ENCODE assay signal across 16 cellular contexts in genomic region chr12:95088339-95088738, GRCh38. TPM values are rescaled to one million over a fixed set of nuclear protein-coding genes. Genes with fewer than 3 reads are reported as not detected.
DNase-seq lines count a peak whose midpoint lies in the region; ATAC-seq and TF ChIP-seq lines count a peak whose summit lies in the region.
"Had no signal": no experiment of that assay in that cellular context is flagged by ENCODE, and none has a peak within 500 bp of the region (broad histone marks: within the 10 kb centered on the region; RNA-seq: fewer than 3 reads in every experiment).

No MANE protein-coding gene starts in this region.

- H3K27me3 ChIP-seq in BLaER1 treated with 17β-estradiol and CSF1 and Interleukin-3, amounts not matched to agents 10 nM and 100 nM: no peaks in the 10 kb centered on the region
- H3K27me3 ChIP-seq in ovary: no peaks in the 10 kb centered on the region
- H3K27me3 ChIP-seq: upper lobe of left lung had no signal

- peak overlapping the region in 1 of 11 experiments; percentile 4; a peak in 1 of 22 replicates for H3K9ac ChIP-seq in BLaER1 treated with 17β-estradiol and CSF1 and Interleukin-3, amounts not matched to agents 10 nM and 100 nM

- peaks cover 2% of the 10 kb centered on the region for H3K4me1 Mint-ChIP-seq in activated naive CD8-positive, alpha-beta T cell treated with anti-CD3 and anti-CD28 coated beads for 36 hours

- ATAC-seq in GM19043 (IDR thresholded peaks at IDR 0.05; ENCODE audit: low read depth, unreplicated experiment): peak; percentile 70
- ATAC-seq in HG02678 (IDR thresholded peaks at IDR 0.05; ENCODE audit: unreplicated experiment): peak; percentile 69
- ATAC-seq in HG03565 (IDR thresholded peaks at IDR 0.05; ENCODE audit: unreplicated experiment): peak; percentile 57
- ATAC-seq in GM19467 (IDR thresholded peaks at IDR 0.05; ENCODE audit: unreplicated experiment): no peak
- ATAC-seq: A549 had no signal

- WGBS in ovary, 3 donors: 60 to 78% (median 73%) methylated on average over 1 of the region's 1 CpG

- H3K27ac Mint-ChIP-seq in activated naive CD8-positive, alpha-beta T cell treated with anti-CD3 and anti-CD28 coated beads for 36 hours: no peak overlapping the region
- H3K27ac Mint-ChIP-seq: H9 had no signal

- no peaks in the 10 kb centered on the region for H3K9me3 Mint-ChIP-seq in activated naive CD8-positive, alpha-beta T cell treated with anti-CD3 and anti-CD28 coated beads for 36 hours
- H3K9me3 Mint-ChIP-seq: H9 had no signal

- H3K4me1 ChIP-seq in BLaER1 treated with 17β-estradiol and CSF1 and Interleukin-3, amounts not matched to agents 10 nM and 100 nM: peaks cover 0 to 33% (median 12%) of the 10 kb centered on the region in 10 experiments; a peak in 15 of 20 replicates
- peaks cover 3% of the 10 kb centered on the region for H3K4me1 ChIP-seq in ovary (ENCODE audit: insufficient read depth)
- H3K4me1 ChIP-seq: upper lobe of left lung had no signal

- no peak for TF ChIP-seq CTCF in ovary (IDR thresholded peaks at IDR 0.05)

- no peak overlapping the region for H3K4me3 Mint-ChIP-seq in activated naive CD8-positive, alpha-beta T cell treated with anti-CD3 and anti-CD28 coated beads for 36 hours
- H3K4me3 Mint-ChIP-seq: H9 had no signal

- no peaks in the 10 kb centered on the region for H3K36me3 Mint-ChIP-seq in activated naive CD8-positive, alpha-beta T cell treated with anti-CD3 and anti-CD28 coated beads for 36 hours

- DNase-seq in ovary: no peak
- no peak for DNase-seq in effector CD8-positive, alpha-beta T cell (lab: John Stamatoyannopoulos, UW)
- no peak for DNase-seq in activated naive CD8-positive, alpha-beta T cell treated with anti-CD3 and anti-CD28 coated beads for 36 hours
- DNase-seq: central memory CD4-positive, alpha-beta T cell; glutamatergic neuron; H9; NCI-H2029 treated with DMSO at 0.1 percent for 48 hours; NCI-H82; upper lobe of left lung had no signal

- intact Hi-C loops in ovary (cut with DNase I): no loop called here

- H3K36me3 ChIP-seq in BLaER1 treated with 17β-estradiol and CSF1 and Interleukin-3, amounts not matched to agents 10 nM and 100 nM: peaks cover 0 to 63% (median 13%) of the 10 kb centered on the region in 11 experiments; a peak in 10 of 22 replicates
- no peaks in the 10 kb centered on the region for H3K36me3 ChIP-seq in ovary

- H3K9me3 ChIP-seq in BLaER1 treated with 17β-estradiol and CSF1 and Interleukin-3, amounts not matched to agents 10 nM and 100 nM (replicated peaks in 1 of 11): no peaks in the 10 kb centered on the region
- H3K9me3 ChIP-seq in ovary: no peaks in the 10 kb centered on the region
- H3K9me3 ChIP-seq: A549, upper lobe of left lung had no signal

- H3K4me3 ChIP-seq in BLaER1 treated with 17β-estradiol and CSF1 and Interleukin-3, amounts not matched to agents 10 nM and 100 nM: no peak overlapping the region; a peak in 1 of 20 replicates
- no peak overlapping the region for H3K4me3 ChIP-seq in ovary
- H3K4me3 ChIP-seq: A549, upper lobe of left lung had no signal

- peak overlapping the region in 9 of 11 experiments; percentile 10 to 93 (median 51); a peak in 15 of 22 replicates for H3K4me2 ChIP-seq in BLaER1 treated with 17β-estradiol and CSF1 and Interleukin-3, amounts not matched to agents 10 nM and 100 nM
- H3K4me2 ChIP-seq: A549 had no signal

- H4K20me1 ChIP-seq in BLaER1 treated with 17β-estradiol and CSF1 and Interleukin-3, amounts not matched to agents 10 nM and 100 nM: no peaks in the 10 kb centered on the region

- peak overlapping the region in 4 of 11 experiments; percentile 47 to 73 (median 62); a peak in 9 of 22 replicates for H3K27ac ChIP-seq in BLaER1 treated with 17β-estradiol and CSF1 and Interleukin-3, amounts not matched to agents 10 nM and 100 nM
- no peak overlapping the region for H3K27ac ChIP-seq in ovary
- H3K27ac ChIP-seq: A549, upper lobe of left lung, VCaP had no signal

- no peak for TF ChIP-seq POLR2A in ovary (IDR thresholded peaks at IDR 0.05)

- no peak for TF ChIP-seq EP300 in ovary (IDR thresholded peaks at IDR 0.05)

- no peaks in the 10 kb centered on the region for H3K27me3 Mint-ChIP-seq in activated naive CD8-positive, alpha-beta T cell treated with anti-CD3 and anti-CD28 coated beads for 36 hours

RNA-seq across cellular contexts. Expression of gene NR2C1, which starts 14.9 kb away (rescaled TPM):
- 10 to 100 TPM; 29.3 to 41.4 (median 38.2) TPM for total RNA-seq in ovary
- polyA plus RNA-seq in ovary: 10 to 100 TPM; 20.2 to 42.2 TPM
- total RNA-seq in activated naive CD8-positive, alpha-beta T cell treated with anti-CD3 and anti-CD28 coated beads for 36 hours: 10 to 100 TPM; 22.3 to 25.6 TPM
